16 cellular contexts compared by ENCODE assay signal in genomic region chr6:100346203-100346602, GRCh38.
DNase-seq lines count a peak whose midpoint lies in the region; TF ChIP-seq lines count a peak whose summit lies in the region.
"Had no signal": no experiment of that assay in that cellular context is flagged by ENCODE, and none has a peak within 500 bp of the region (broad histone marks: within the 10 kb centered on the region; RNA-seq: fewer than 3 reads in every experiment).

No MANE protein-coding gene starts in this region.

- no peaks in the 10 kb centered on the region for H3K27me3 Mint-ChIP-seq in mesothelial cell of epicardium (ENCODE audit: low read depth)

- H3K36me3 ChIP-seq in osteoblast (ENCODE audit: insufficient read depth, low read length) (no peaks in the 10 kb centered on the region), tibial nerve (no peaks in the 10 kb centered on the region)
- H3K36me3 ChIP-seq: heart left ventricle, neutrophil had no signal

- peaks cover 57% of the 10 kb centered on the region for H3K4me1 ChIP-seq in osteoblast (ENCODE audit: insufficient read depth, low read length)
- H3K4me1 ChIP-seq in tibial nerve = no peaks in the 10 kb centered on the region

- H2AFZ ChIP-seq in osteoblast (ENCODE audit: low read length) = no peak overlapping the region

- H3K4me2 ChIP-seq in osteoblast (ENCODE audit: insufficient read depth, low read length) = peak overlapping the region; percentile 73

- no peaks in the 10 kb centered on the region for H3K79me2 ChIP-seq in osteoblast (ENCODE audit: insufficient read depth, low read length)

- no peaks in the 10 kb centered on the region for H4K20me1 ChIP-seq in osteoblast (ENCODE audit: insufficient read depth, low read length)

- peak overlapping the region; percentile 78 for H3K27ac ChIP-seq in osteoblast (ENCODE audit: low read depth, low read length)
- no peak overlapping the region for H3K27ac ChIP-seq in tibial nerve
- H3K27ac ChIP-seq: heart left ventricle, neutrophil had no signal

- no peaks in the 10 kb centered on the region for H3K36me3 Mint-ChIP-seq in mesothelial cell of epicardium
- H3K36me3 Mint-ChIP-seq: brain had no signal

- WGBS in tibial nerve, 2 donors = 76 to 81% methylated on average over 2 of the region's 2 CpGs

- TF ChIP-seq EP300 in tibial nerve (IDR thresholded peaks at IDR 0.05) = no peak

- no peaks in the 10 kb centered on the region for H3K9me3 Mint-ChIP-seq in mesothelial cell of epicardium
- H3K9me3 Mint-ChIP-seq: brain had no signal

- no peak overlapping the region for H3K27ac Mint-ChIP-seq in mesothelial cell of epicardium
- H3K27ac Mint-ChIP-seq: brain; T-helper 1 cell treated with Interleukin-12 subunit alpha and Interleukin-12 subunit beta and Interleukin-4 antibody, amounts not matched to agents 30 μg/mL and 1 μg/mL, for 36 hours had no signal

- intact Hi-C loops in posterior vena cava (cut with DNase I) = no loop called here

- H3K9me3 ChIP-seq in osteoblast (ENCODE audit: low read depth, low read length) = no peaks in the 10 kb centered on the region
- no peaks in the 10 kb centered on the region for H3K9me3 ChIP-seq in tibial nerve
- H3K9me3 ChIP-seq: heart left ventricle, neutrophil had no signal

- H3K27me3 ChIP-seq in osteoblast (ENCODE audit: insufficient read depth, low read length) (no peaks in the 10 kb centered on the region), tibial nerve (no peaks in the 10 kb centered on the region)
- H3K27me3 ChIP-seq: heart left ventricle, neutrophil had no signal

- H3K4me1 Mint-ChIP-seq in mesothelial cell of epicardium = peaks cover 21% of the 10 kb centered on the region

- peak; percentile 46 for DNase-seq in DMS53 (lab: John Stamatoyannopoulos, UW)
- DNase-seq in LHCN-M2 (ENCODE audit: low read depth) = peak; percentile 46
- DNase-seq in astrocyte of the spinal cord (ENCODE audit: low read depth, low spot score) = peak; percentile 42
- DNase-seq in osteoblast (ENCODE audit: insufficient read length, low spot score, missing footprints) = no peak
- no peak for DNase-seq in tibial nerve (ENCODE audit: low spot score in 2 of 2)
- no peak for DNase-seq in GM20000 (ENCODE audit: low spot score)
- no peak for DNase-seq in mesothelial cell of epicardium (ENCODE audit: low spot score in 2 of 2, unreplicated experiment in 2 of 2)
- no peak for DNase-seq in posterior vena cava (ENCODE audit: low spot score)
- DNase-seq: heart left ventricle; mesendoderm; NCI-H2107; stimulated activated CD4-positive, alpha-beta T cell treated with anti-CD3 and anti-CD28 coated beads, Interleukin-4, amount 100 ng/mL, for 1 hour; substantia nigra had no signal

- H3K4me3 ChIP-seq in astrocyte of the spinal cord (ENCODE audit: low read depth, low read length) (no peak overlapping the region), osteoblast (ENCODE audit: insufficient read depth, low read length) (peak overlapping the region; percentile 45), tibial nerve (no peak overlapping the region)
- H3K4me3 ChIP-seq: heart left ventricle had no signal

- in situ Hi-C loops in astrocyte of the spinal cord (cut with HindIII; ENCODE audit: low sequenced_read_pairs) = no loop called here

- no peak overlapping the region for H3K4me3 Mint-ChIP-seq in mesothelial cell of epicardium
- H3K4me3 Mint-ChIP-seq: brain; T-helper 1 cell treated with Interleukin-12 subunit alpha and Interleukin-12 subunit beta and Interleukin-4 antibody, amounts not matched to agents 30 μg/mL and 1 μg/mL, for 36 hours had no signal

- no peak for TF ChIP-seq POLR2A in tibial nerve (IDR thresholded peaks at IDR 0.05)

- TF ChIP-seq CTCF in astrocyte of the spinal cord (IDR thresholded peaks at IDR 0.05; ENCODE audit: low read depth, low read length) = no peak
- no peak for TF ChIP-seq CTCF in osteoblast (IDR thresholded peaks at IDR 0.05; ENCODE audit: extremely low read depth, low read depth, low read length)
- TF ChIP-seq CTCF in tibial nerve (IDR thresholded peaks at IDR 0.05) = no peak
- TF ChIP-seq CTCF in GM20000 (IDR thresholded peaks at IDR 0.05; ENCODE audit: extremely low read depth, missing control alignments) = no peak
- TF ChIP-seq CTCF in mesothelial cell of epicardium (IDR thresholded peaks at IDR 0.05; ENCODE audit: unreplicated experiment) = no peak

Comparison
In these comparisons a context has a peak if more than half of its experiments do, and no peak if none do; other contexts are left out.
1. DNase-seq: peak in DMS53 (single experiment), LHCN-M2 (single experiment) and astrocyte of the spinal cord (single experiment); none in osteoblast (single experiment), tibial nerve (0 of 2), GM20000 (single experiment), mesothelial cell of epicardium (0 of 2) and posterior vena cava (single experiment).